Comparison of ENCODE assay signal across 8 cellular contexts in the genomic region with DNA sequence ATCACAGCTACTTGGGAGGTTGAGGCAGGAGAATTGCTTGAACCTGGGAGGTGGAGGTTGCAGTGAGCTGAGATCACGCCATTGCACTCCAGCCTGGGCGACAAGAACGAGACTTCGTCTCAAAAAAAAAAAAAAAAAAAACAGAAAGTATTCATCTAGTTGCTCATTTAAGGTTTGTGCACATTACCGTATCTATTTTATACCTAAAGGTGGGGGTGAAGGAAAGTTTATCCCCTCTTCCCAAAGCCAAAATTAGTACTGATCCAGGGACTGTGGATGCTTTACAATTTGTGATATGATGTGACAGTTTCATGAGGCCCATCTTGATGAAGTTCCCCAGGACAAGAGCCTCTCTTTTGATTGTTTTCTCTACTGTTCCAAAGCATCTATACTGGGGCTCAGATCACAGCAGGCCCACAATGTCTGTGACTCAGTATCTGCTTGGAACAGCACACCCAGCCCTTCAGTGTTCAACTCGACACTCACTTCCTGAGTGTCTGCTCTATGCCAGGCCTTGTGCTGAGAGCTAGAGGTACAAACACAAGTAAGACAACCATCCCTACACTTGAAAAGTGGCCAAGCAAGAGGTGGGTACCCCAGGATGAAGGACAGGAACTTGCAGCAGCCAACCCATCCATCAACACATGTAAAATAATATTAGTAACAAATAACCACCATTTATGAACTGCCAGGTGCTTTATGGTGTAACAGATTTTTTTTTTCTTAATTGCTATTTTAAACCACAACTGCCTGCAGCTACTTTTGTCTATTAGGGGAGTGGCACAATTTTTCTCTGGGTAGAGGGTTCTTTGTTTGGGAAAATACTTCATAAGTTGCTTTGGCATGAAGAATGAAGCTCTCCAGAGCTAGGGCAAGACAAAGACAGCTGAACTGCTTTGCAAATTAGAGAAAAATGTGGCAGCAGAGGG. TPM values are rescaled to one million over a fixed set of nuclear protein-coding genes. Genes with fewer than 3 reads are reported as not detected.
DNase-seq lines count a peak whose midpoint lies in the region; ATAC-seq and TF ChIP-seq lines count a peak whose summit lies in the region.

No MANE protein-coding gene starts in this region.

- H4K20me1 ChIP-seq in Loucy (ENCODE audit: insufficient read depth, low read length, poor library complexity, severe bottlenecking): no peaks in the 10 kb centered on the region

- H3K4me3 ChIP-seq in Loucy (ENCODE audit: low read length, poor library complexity, severe bottlenecking) (peak overlapping the region; percentile 28), foreskin fibroblast (ENCODE audit: low read depth in 1 of 2, low read length in 2 of 2) (no peak overlapping the region)

- peak; percentile 23 for DNase-seq in activated T-cell treated with anti-CD3 and anti-CD28 coated beads for 24 hours (ENCODE audit: low read depth)
- peak; percentile 50 to 74 for DNase-seq in foreskin fibroblast
- peak; percentile 25 to 29 for DNase-seq in stimulated activated CD8-positive, alpha-beta memory T cell treated with anti-CD3 and anti-CD28 coated beads, Interleukin-7, amount 100 ng/mL, for 4 hours (ENCODE audit: low read depth in 2 of 2)
- DNase-seq in omental fat pad (ENCODE audit: low spot score): no peak
- DNase-seq in NCI-H2196 treated with DMSO at 0.1 percent for 48 hours (lab: John Stamatoyannopoulos, UW; ENCODE audit: unreplicated experiment): no peak

- peak overlapping the region; percentile 62 for H3K4me2 ChIP-seq in Loucy (ENCODE audit: low read depth, low read length, poor library complexity, severe bottlenecking)

- H2AFZ ChIP-seq in Loucy (ENCODE audit: low read length): peak overlapping the region; percentile 74

- H3K9me2 ChIP-seq in Loucy (replicated peaks; ENCODE audit: low read depth, low read length): no peaks in the 10 kb centered on the region

- H3K79me2 ChIP-seq in Loucy (ENCODE audit: insufficient read depth, low read length): no peaks in the 10 kb centered on the region

- peak overlapping the region; percentile 62 for H3K9ac ChIP-seq in Loucy (ENCODE audit: low read depth, low read length, poor library complexity, severe bottlenecking)

- H3K4me1 ChIP-seq in Loucy (ENCODE audit: insufficient read depth, low read length, poor library complexity, severe bottlenecking): peaks cover 61% of the 10 kb centered on the region

- TF ChIP-seq CTCF in Loucy (conservative IDR thresholded peaks at IDR 0.05; ENCODE audit: low read length) (no peak), foreskin fibroblast (IDR thresholded peaks at IDR 0.05; ENCODE audit: low read depth, low read length) (no peak), omental fat pad (IDR thresholded peaks at IDR 0.05) (no peak)

- H3K27me3 ChIP-seq in Loucy (ENCODE audit: insufficient read depth, low read length, poor library complexity, severe bottlenecking): no peaks in the 10 kb centered on the region

- H3F3A ChIP-seq in Loucy (ENCODE audit: low read depth): peaks cover 5% of the 10 kb centered on the region; the same call in 1 of the 2 replicates

- no peak for ATAC-seq in GM18868 (IDR thresholded peaks at IDR 0.05; ENCODE audit: unreplicated experiment)
- no peak for ATAC-seq in omental fat pad (ENCODE audit: low FRiP score)
- ATAC-seq in HG02840 (IDR thresholded peaks at IDR 0.05; ENCODE audit: low FRiP score, unreplicated experiment): no peak

- no peaks in the 10 kb centered on the region for H3K36me3 ChIP-seq in Loucy (ENCODE audit: insufficient read depth, low read length)

- no peaks in the 10 kb centered on the region for H3K9me3 ChIP-seq in Loucy (ENCODE audit: insufficient read depth, low read depth, low read length)

RNA-seq across cellular contexts. Expression of a gene that starts 29.0 kb away (rescaled TPM):
- 10 to 100 TPM; 49.6 to 63.5 (median 57.2) TPM for total RNA-seq in omental fat pad

RNA-seq across cellular contexts. Expression of a gene that starts 46.5 kb away (rescaled TPM):
- 100 to 1,000 TPM; 216 to 385 (median 283) TPM for total RNA-seq in omental fat pad

Comparison
In these comparisons a context has a peak if more than half of its experiments do, and no peak if none do; other contexts are left out.
1. DNase-seq: peak in activated T-cell treated with anti-CD3 and anti-CD28 coated beads for 24 hours (single experiment), foreskin fibroblast (2 of 2) and stimulated activated CD8-positive, alpha-beta memory T cell treated with anti-CD3 and anti-CD28 coated beads, Interleukin-7, amount 100 ng/mL, for 4 hours (2 of 2); none in omental fat pad (single experiment) and NCI-H2196 treated with DMSO at 0.1 percent for 48 hours (single experiment).